12 cellular contexts compared by ENCODE assay signal in genomic region chr14:93716410-93717221, GRCh38.
DNase-seq lines count a peak whose midpoint lies in the region; ATAC-seq and TF ChIP-seq lines count a peak whose summit lies in the region.
"Had no signal": no experiment of that assay in that cellular context is flagged by ENCODE, and none has a peak within 500 bp of the region (broad histone marks: within the 10 kb centered on the region; RNA-seq: fewer than 3 reads in every experiment).

No MANE protein-coding gene starts in this region.

- DNase-seq in GM13976 (ENCODE audit: low spot score), result peak; percentile 29
- DNase-seq in IMR-90, result no peak
- peak; percentile 32 for DNase-seq in endodermal cell
- DNase-seq in spleen, result peak; percentile 67
- DNase-seq in NCI-H2029 treated with DMSO at 0.1 percent for 48 hours (lab: John Stamatoyannopoulos, UW), result no peak
- DNase-seq in cerebellar cortex (ENCODE audit: low spot score), result no peak
- DNase-seq in H4 (ENCODE audit: low spot score), result no peak
- DNase-seq: GF-D8, NCI-H2029, NCI-H510A treated with DMSO at 0.1 percent for 48 hours, PC-9 had no signal

- BruUV-seq in IMR-90 (replicated peaks; lab: Mats Ljungman, UMichigan), result no TSS peak

- TF ChIP-seq POLR2A in IMR-90 (IDR thresholded peaks at IDR 0.05; ENCODE audit: low read depth, low read length) (no peak), spleen (IDR thresholded peaks at IDR 0.05) (no peak)

- no peak overlapping the region for H3K14ac ChIP-seq in IMR-90 (replicated peaks; ENCODE audit: low read depth, low read length)

- H3K56ac ChIP-seq in IMR-90 (ENCODE audit: extremely low read depth, insufficient read depth, low read length), result no peak overlapping the region

- no peak for TF ChIP-seq RAD21 in IMR-90 (IDR thresholded peaks at IDR 0.05; ENCODE audit: low read length)

- H3K27me3 Mint-ChIP-seq in endodermal cell (ENCODE audit: insufficient read depth), result no peaks in the 10 kb centered on the region

- H3K4me2 ChIP-seq in IMR-90 (ENCODE audit: low read depth, low read length), result no peak overlapping the region
- H3K4me2 ChIP-seq: PC-9 had no signal

- H3K27ac ChIP-seq in IMR-90 (ENCODE audit: insufficient read depth, low read length), result no peak overlapping the region
- no peak overlapping the region for H3K27ac ChIP-seq in endodermal cell (ENCODE audit: low read depth, low read length)
- H3K27ac ChIP-seq in spleen, result no peak overlapping the region
- H3K27ac ChIP-seq: C4-2B, PC-9 had no signal

- ATAC-seq in IMR-90 (ENCODE audit: low read depth), result no peak

- dilution Hi-C loops in IMR-90 (cut with HindIII; ENCODE audit: low sequenced_read_pairs, unreplicated experiment), result no loop called here

- no peaks in the 10 kb centered on the region for H4K20me1 ChIP-seq in IMR-90 (ENCODE audit: insufficient read depth, low read length)

- peaks cover 13% of the 10 kb centered on the region for H3K36me3 Mint-ChIP-seq in endodermal cell (ENCODE audit: low read depth)

- H3K9me3 ChIP-seq in IMR-90 (ENCODE audit: control insufficient read depth, insufficient read depth, low read length), result peaks cover 15% of the 10 kb centered on the region
- no peaks in the 10 kb centered on the region for H3K9me3 ChIP-seq in endodermal cell (ENCODE audit: control insufficient read depth, low read length)
- H3K9me3 ChIP-seq in spleen, result no peaks in the 10 kb centered on the region

- in situ Hi-C loops in GM13976 (cut with MboI; ENCODE audit: low sequenced_read_pairs, unreplicated experiment) (no loop called here), IMR-90 (cut with MboI; ENCODE audit: low sequenced_read_pairs) (no loop called here)

- H3K9ac ChIP-seq in IMR-90 (ENCODE audit: low read depth, low read length) (no peak overlapping the region), endodermal cell (ENCODE audit: extremely low read depth, low read length, poor library complexity, severe bottlenecking) (no peak overlapping the region)

- no peak overlapping the region for H2BK5ac ChIP-seq in IMR-90 (ENCODE audit: low read depth, low read length, poor library complexity, severe bottlenecking)

- no peak overlapping the region for H3K18ac ChIP-seq in IMR-90 (ENCODE audit: low read depth, low read length)

- intact Hi-C loops in IMR-90 (cut with micrococcal nuclease) (no loop called here), spleen (cut with DNase I; ENCODE audit: low total_unique reads) (no loop called here)

- peak overlapping the region; percentile 23 for H2AFZ ChIP-seq in IMR-90 (replicated peaks; ENCODE audit: low read length, poor library complexity)
- H2AFZ ChIP-seq: PC-9 had no signal

- CTCF ChIA-PET in IMR-90 (lab: Yijun Ruan, JAX), result no interaction called here

- H2AK5ac ChIP-seq in IMR-90 (ENCODE audit: low read depth, low read length), result no peak overlapping the region

- H4K91ac ChIP-seq in IMR-90 (ENCODE audit: insufficient read depth, low read depth, low read length), result no peak overlapping the region

- no peak overlapping the region for H2BK20ac ChIP-seq in IMR-90 (ENCODE audit: low read depth, low read length)

- 69% methylated on average over 3 of the region's 15 CpGs; no CpG with 5 or more reads in 1 of the 2 experiments for WGBS in IMR-90 (ENCODE audit: extremely low coverage in 2 of 2, insufficient read length in 1 of 2), 2 experiments
- 95 to 97% methylated on average over 12 to 15 of the region's 15 CpGs for WGBS in endodermal cell (ENCODE audit: insufficient coverage in 1 of 2, insufficient read length in 1 of 2), 2 experiments
- 87 to 95% (median 90%) methylated on average over 11 to 15 of the region's 15 CpGs for WGBS in spleen, 5 donors

- no peak overlapping the region for H3K4ac ChIP-seq in IMR-90 (ENCODE audit: low read depth, low read length)

- H3K9me1 ChIP-seq in IMR-90 (ENCODE audit: insufficient read depth, low read length), result no peaks in the 10 kb centered on the region

- no peak overlapping the region for H4K8ac ChIP-seq in IMR-90 (ENCODE audit: low read depth in 2 of 2, low read length in 2 of 2)

- H3K36me3 ChIP-seq in IMR-90 (ENCODE audit: control insufficient read depth, insufficient read depth, low read length) (no peaks in the 10 kb centered on the region), endodermal cell (ENCODE audit: control insufficient read depth, insufficient read depth, low read length) (no peaks in the 10 kb centered on the region), spleen (no peaks in the 10 kb centered on the region)

- no peak overlapping the region for H3K4me3 ChIP-seq in IMR-90 (ENCODE audit: insufficient read depth, low read depth, low read length)
- no peak overlapping the region for H3K4me3 ChIP-seq in endodermal cell (ENCODE audit: low read length)
- no peak overlapping the region for H3K4me3 ChIP-seq in spleen
- H3K4me3 ChIP-seq: PC-9 had no signal

- no peak overlapping the region for H2BK15ac ChIP-seq in IMR-90 (ENCODE audit: low read depth, low read length)

- POLR2A ChIA-PET in IMR-90 (lab: Charles Lee; ENCODE audit: unreplicated experiment), result no interaction called here

- no peak for TF ChIP-seq CTCF in GM13976 (IDR thresholded peaks at IDR 0.05; ENCODE audit: borderline replicate concordance, control extremely low read depth, extremely low read depth, insufficient read depth, missing control alignments)
- no peak for TF ChIP-seq CTCF in IMR-90 (conservative IDR thresholded peaks at IDR 0.05; ENCODE audit: low read depth, low read length)
- no peak for TF ChIP-seq CTCF in endodermal cell (conservative IDR thresholded peaks at IDR 0.05)
- TF ChIP-seq CTCF in spleen (IDR thresholded peaks at IDR 0.05 in 8 of 11, conservative IDR thresholded peaks at IDR 0.05 in 3 of 11), result no peak

- no peak overlapping the region for H2BK120ac ChIP-seq in IMR-90 (ENCODE audit: low read depth, low read length)

- H3K27me3 ChIP-seq in IMR-90 (ENCODE audit: control insufficient read depth, insufficient read depth, low read length) (no peaks in the 10 kb centered on the region), endodermal cell (ENCODE audit: control insufficient read depth, insufficient read depth, low read length, poor library complexity, severe bottlenecking) (no peaks in the 10 kb centered on the region), spleen (replicated peaks in 1 of 7) (peaks cover 0 to 23% (median 0%) of the 10 kb centered on the region in 7 donors)

- H3K23ac ChIP-seq in IMR-90 (ENCODE audit: low read depth, low read length), result no peak overlapping the region

- no peaks in the 10 kb centered on the region for H3K9me3 Mint-ChIP-seq in endodermal cell

- H3K79me1 ChIP-seq in IMR-90 (ENCODE audit: low read depth in 1 of 2, low read length in 2 of 2), result no peaks in the 10 kb centered on the region

- H3K4me3 Mint-ChIP-seq in endodermal cell, result no peak overlapping the region

- no peaks in the 10 kb centered on the region for H3K4me1 ChIP-seq in IMR-90 (ENCODE audit: control insufficient read depth, insufficient read depth, low read length)
- H3K4me1 ChIP-seq in endodermal cell (ENCODE audit: control insufficient read depth, insufficient read depth, low read length), result peaks cover 9% of the 10 kb centered on the region
- no peaks in the 10 kb centered on the region for H3K4me1 ChIP-seq in spleen

- no peak overlapping the region for H3K27ac Mint-ChIP-seq in endodermal cell

- H4K5ac ChIP-seq in IMR-90 (ENCODE audit: low read depth, low read length), result no peak overlapping the region

- peaks cover 24% of the 10 kb centered on the region for H3K4me1 Mint-ChIP-seq in endodermal cell

- H2AK9ac ChIP-seq in IMR-90 (replicated peaks; ENCODE audit: low read depth, low read length, poor library complexity), result no peak overlapping the region

TF ChIP-seq in IMR-90, 13 proteins besides CTCF, POLR2A, EP300 and RAD21:
- TF ChIP-seq NFE2L2 (IDR thresholded peaks at IDR 0.05; ENCODE audit: low read depth, low read length) (no peak), MXI1 (IDR thresholded peaks at IDR 0.05; ENCODE audit: borderline replicate concordance, low read depth, low read length) (no peak), USF2 (IDR thresholded peaks at IDR 0.05; ENCODE audit: low read depth, low read length) (no peak), BHLHE40 (IDR thresholded peaks at IDR 0.05; ENCODE audit: low read depth, low read length) (no peak), FOS (IDR thresholded peaks at IDR 0.05; ENCODE audit: low read depth, low read length) (no peak), CHD1 (IDR thresholded peaks at IDR 0.05; ENCODE audit: low read depth, low read length) (no peak), RCOR1 (IDR thresholded peaks at IDR 0.05; ENCODE audit: insufficient replicate concordance, low read length) (no peak), SMC3 (IDR thresholded peaks at IDR 0.05; ENCODE audit: low read depth, low read length) (no peak), MAFK (IDR thresholded peaks at IDR 0.05; ENCODE audit: low read depth, low read length) (no peak), CEBPB (IDR thresholded peaks at IDR 0.05; ENCODE audit: low read depth, low read length) (no peak), MAZ (IDR thresholded peaks at IDR 0.05; ENCODE audit: borderline replicate concordance, low read depth, low read length) (no peak), RFX5 (IDR thresholded peaks at IDR 0.05; ENCODE audit: low read depth, low read length) (no peak), ELK1 (IDR thresholded peaks at IDR 0.05; ENCODE audit: borderline replicate concordance, low read depth, low read length) (no peak)

Comparison
In these comparisons a context has a peak if more than half of its experiments do, and no peak if none do; other contexts are left out.
1. DNase-seq: peak in GM13976 (single experiment), endodermal cell (single experiment) and spleen (single experiment); none in IMR-90 (single experiment), NCI-H2029 treated with DMSO at 0.1 percent for 48 hours (single experiment), cerebellar cortex (single experiment) and H4 (single experiment).